19 cellular contexts compared by ENCODE assay signal in the genomic region with DNA sequence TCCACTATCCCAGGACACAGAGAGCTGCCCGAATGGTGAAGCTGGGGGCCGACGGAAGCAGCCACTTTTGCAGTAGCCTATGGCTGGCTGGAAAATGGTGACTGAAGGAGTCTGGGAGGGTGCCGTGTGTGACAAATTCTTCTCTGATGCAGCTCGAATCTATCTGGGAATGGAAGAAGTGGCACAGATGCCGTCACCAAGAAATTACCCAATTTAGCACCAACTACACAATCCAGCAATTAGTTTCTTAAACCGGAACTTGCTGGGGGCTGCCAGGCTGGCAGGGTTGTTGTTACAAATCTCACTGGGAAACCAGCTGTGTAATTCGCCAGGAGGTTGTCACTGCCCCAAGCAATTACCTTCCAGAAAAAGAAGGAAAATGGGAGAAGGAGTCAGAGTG. TPM values are rescaled to one million over a fixed set of nuclear protein-coding genes. Genes with fewer than 3 reads are reported as not detected.
A peak's percentile ranks its signal among the peaks of the same experiment; 100 is the strongest.
DNase-seq lines count a peak whose midpoint lies in the region; ATAC-seq and TF ChIP-seq lines count a peak whose summit lies in the region.
"Had no signal": no experiment of that assay in that cellular context is flagged by ENCODE, and none has a peak within 500 bp of the region (broad histone marks: within the 10 kb centered on the region; RNA-seq: fewer than 3 reads in every experiment).

No MANE protein-coding gene starts in this region.

- H3K36me3 ChIP-seq in HAP-1 (replicated peaks) = no peaks in the 10 kb centered on the region
- H3K36me3 ChIP-seq: BLaER1 had no signal

- DNase-seq in NCI-H2227 (lab: John Stamatoyannopoulos, UW; ENCODE audit: unreplicated experiment) = peak; percentile 37
- DNase-seq in NOMO-1 treated with dmso at 0.1 percent for 144 hours (lab: John Stamatoyannopoulos, UW; ENCODE audit: unreplicated experiment) = peak; percentile 3
- DNase-seq in dorsolateral prefrontal cortex = peak in 2 of 10 donors; percentile 62
- DNase-seq in superior temporal gyrus (ENCODE audit: extremely low spot score) = peak; percentile 59
- DNase-seq in T-helper 2 cell = no peak
- no peak for DNase-seq in Right ventricle myocardium superior
- DNase-seq in HAP-1 (ENCODE audit: low spot score in 2 of 2) = no peak
- DNase-seq: Caco-2; CD4-positive, CD25-positive, alpha-beta regulatory T cell; CD8-positive, alpha-beta T cell; DMS153; DND-41; H9; HFFc6 had no signal

- intact Hi-C loops in dorsolateral prefrontal cortex (cut with DNase I) (no loop called here), Right ventricle myocardium superior (cut with DNase I) (no loop called here)

- H3K4me1 ChIP-seq in HAP-1 = no peaks in the 10 kb centered on the region
- H3K4me1 ChIP-seq: Caco-2 had no signal

- ATAC-seq in HG03139 (IDR thresholded peaks at IDR 0.05; ENCODE audit: unreplicated experiment) (no peak), Right ventricle myocardium superior (ENCODE audit: poor library complexity) (no peak)
- ATAC-seq: CD8-positive, alpha-beta T cell; GM23338 had no signal

- no peak for TF ChIP-seq CTCF in dorsolateral prefrontal cortex (IDR thresholded peaks at IDR 0.05 in 54 of 56, conservative IDR thresholded peaks at IDR 0.05 in 2 of 56; ENCODE audit: low read depth in 1 of 56, partially characterized antibody in 56 of 56)

- peak overlapping the region in 47 of 59 donors; percentile 11 to 90 (median 62) for H3K27ac ChIP-seq in dorsolateral prefrontal cortex
- H3K27ac ChIP-seq: 22Rv1, BLaER1, C4-2B had no signal

- no peaks in the 10 kb centered on the region for H3K9me3 ChIP-seq in HAP-1
- H3K9me3 ChIP-seq: BLaER1, Caco-2 had no signal

- in situ Hi-C loops in HAP-1 (cut with MboI; ENCODE audit: low sequenced_read_pairs) = no loop called here

- no peak overlapping the region for H3K4me3 ChIP-seq in dorsolateral prefrontal cortex
- H3K4me3 ChIP-seq in HAP-1 = no peak overlapping the region
- H3K4me3 ChIP-seq: BLaER1, GM23338 had no signal

- no peaks in the 10 kb centered on the region for H3K27me3 ChIP-seq in dorsolateral prefrontal cortex
- H3K27me3 ChIP-seq in HAP-1 (ENCODE audit: low read depth) = no peaks in the 10 kb centered on the region
- H3K27me3 ChIP-seq: BLaER1 had no signal

RNA-seq across cellular contexts. Expression of a gene that starts 18.0 kb away (rescaled TPM):
- 100 to 1,000 TPM in 107 of 120 experiments, 10 to 100 TPM in 13; 30.3 to 213 (median 129) TPM for total RNA-seq in dorsolateral prefrontal cortex
- total RNA-seq in Right ventricle myocardium superior = 0.08 TPM

RNA-seq across cellular contexts. Expression of a gene that starts 51.9 kb away (rescaled TPM):
- total RNA-seq in dorsolateral prefrontal cortex (10 to 100 TPM; 28.2 to 65.2 (median 48.3) TPM), Right ventricle myocardium superior (35.9 TPM)

Comparison
In these comparisons a context has a peak if more than half of its experiments do, and no peak if none do; other contexts are left out.
1. DNase-seq: peak in NCI-H2227 (single experiment), NOMO-1 treated with dmso at 0.1 percent for 144 hours (single experiment) and superior temporal gyrus (single experiment); none in T-helper 2 cell (0 of 5), Right ventricle myocardium superior (single experiment) and HAP-1 (0 of 2).
2. RNA of a gene that starts 18.0 kb away (total RNA-seq): 30.3 to 213 TPM in dorsolateral prefrontal cortex; 0.08 TPM in Right ventricle myocardium superior (single experiment); every median in the first group is over 10 times any median in the second.